15 cellular contexts compared by ENCODE assay signal in the genomic region with DNA sequence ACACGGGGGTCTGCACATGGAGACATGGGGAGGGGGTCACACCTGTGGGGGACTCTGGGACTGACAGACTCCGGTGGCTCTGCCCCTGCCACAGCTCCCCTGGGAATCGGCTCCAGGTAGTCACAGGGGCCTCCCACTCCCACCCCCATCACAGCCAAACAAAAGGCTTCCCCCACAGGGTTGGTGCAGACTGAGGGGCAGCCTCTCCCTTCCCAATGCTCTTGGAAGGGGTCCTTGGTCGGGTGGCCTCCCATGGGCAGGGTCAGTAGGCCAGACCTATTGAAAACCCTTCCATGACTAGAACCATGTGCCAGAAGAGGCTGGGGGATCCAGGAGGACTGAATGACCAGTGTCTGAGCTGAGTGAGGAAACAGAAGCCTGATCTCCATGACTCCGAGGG. TPM values are rescaled to one million over a fixed set of nuclear protein-coding genes. Genes with fewer than 3 reads are reported as not detected.
A peak's percentile ranks its signal among the peaks of the same experiment; 100 is the strongest.
DNase-seq lines count a peak whose midpoint lies in the region; ATAC-seq, FAIRE-seq and TF ChIP-seq lines count a peak whose summit lies in the region.
"Had no signal": no experiment of that assay in that cellular context is flagged by ENCODE, and none has a peak within 500 bp of the region (broad histone marks: within the 10 kb centered on the region; RNA-seq: fewer than 3 reads in every experiment).

No MANE protein-coding gene starts in this region.

- H3K36me3 Mint-ChIP-seq in activated CD4-positive, alpha-beta T cell treated with anti-CD3 and anti-CD28 coated beads, Interleukin-2, amount 10 ng/mL, durations not matched to agents 24 days and 14 days (ENCODE audit: low read depth): peaks cover 12% of the 10 kb centered on the region
- peaks cover 0 to 8% of the 10 kb centered on the region in 2 donors for H3K36me3 Mint-ChIP-seq in activated naive CD4-positive, alpha-beta T cell treated with anti-CD3 and anti-CD28 coated beads, Interleukin-2, amount 50 U/mL, for 72 hours

- H3K79me2 ChIP-seq in OCI-LY7 (ENCODE audit: insufficient read depth, low read depth, low read length): no peaks in the 10 kb centered on the region

- H3K4me3 ChIP-seq in OCI-LY7 (ENCODE audit: low read depth, low read length, poor library complexity, severe bottlenecking): no peak overlapping the region
- H3K4me3 ChIP-seq: pancreas, SJCRH30 had no signal

- DNase-seq in activated CD4-positive, alpha-beta T cell treated with anti-CD3 and anti-CD28 coated beads, Interleukin-2, amount 10 ng/mL, durations not matched to agents 24 days and 14 days: peak; percentile 60
- DNase-seq in activated CD4-positive, alpha-beta T cell treated with anti-CD3 and anti-CD28 coated beads for 48 hours: no peak
- no peak for DNase-seq in activated naive CD4-positive, alpha-beta T cell treated with anti-CD3 and anti-CD28 coated beads, Interleukin-2, amount 50 U/mL, for 72 hours (ENCODE audit: low spot score in 2 of 2)
- no peak for DNase-seq in substantia nigra (lab: John Stamatoyannopoulos, UW)
- DNase-seq in OCI-LY7 (ENCODE audit: low spot score): no peak
- DNase-seq in GM12892 (ENCODE audit: insufficient read length): no peak
- DNase-seq in stimulated activated CD4-positive, alpha-beta T cell treated with anti-CD3 and anti-CD28 coated beads, Interleukin-1b, Interleukin-23, amount 100 ng/mL, for 48 hours: no peak
- DNase-seq: NCI-H2171 treated with DMSO at 0.1 percent for 48 hours, pancreas, SJCRH30 had no signal

- POLR2A ChIA-PET in OCI-LY7 (lab: Charles Lee): interaction anchor here (1.2 to 2.8 kb wide), 7 partner anchors 10 to 54 kb away, joined by 3 to 16 read pairs (median 6); a partner anchor contains a TSS

- H3K27ac Mint-ChIP-seq in activated CD4-positive, alpha-beta T cell treated with anti-CD3 and anti-CD28 coated beads, Interleukin-2, amount 10 ng/mL, durations not matched to agents 24 days and 14 days: peak overlapping the region; percentile 97
- H3K27ac Mint-ChIP-seq in activated naive CD4-positive, alpha-beta T cell treated with anti-CD3 and anti-CD28 coated beads, Interleukin-2, amount 50 U/mL, for 72 hours: peak overlapping the region; percentile 91 to 97

- ATAC-seq in activated naive CD4-positive, alpha-beta T cell treated with anti-CD3 and anti-CD28 coated beads, Interleukin-2, amount 50 U/mL, for 72 hours: no peak

- H3K9me3 ChIP-seq in OCI-LY7 (ENCODE audit: low read length): no peaks in the 10 kb centered on the region
- H3K9me3 ChIP-seq: pancreas, SJCRH30 had no signal

- H2AFZ ChIP-seq in OCI-LY7 (ENCODE audit: low read length): no peak overlapping the region

- intact Hi-C loops in activated CD4-positive, alpha-beta T cell treated with anti-CD3 and anti-CD28 coated beads, Interleukin-2, amount 10 ng/mL, durations not matched to agents 24 days and 14 days (cut with micrococcal nuclease): no loop called here
- intact Hi-C loops in OCI-LY7 (cut with micrococcal nuclease; ENCODE audit: unreplicated experiment): no loop called here

- no peaks in the 10 kb centered on the region for H3K9me2 ChIP-seq in OCI-LY7 (ENCODE audit: insufficient read depth, low read length)

- CTCF ChIA-PET in OCI-LY7 (lab: Charles Lee; ENCODE audit: unreplicated experiment): interaction anchor here (0.9 to 1.1 kb wide), 2 partner anchors 16 to 87 kb away, joined by 3 read pairs; no protein-coding TSS in a partner anchor

- H3K4me2 ChIP-seq in OCI-LY7 (ENCODE audit: low read length): no peak overlapping the region; the same call in 1 of the 2 replicates

- peak overlapping the region; percentile 80 for H3K27ac ChIP-seq in layer of hippocampus (ENCODE audit: low read depth, low read length)
- H3K27ac ChIP-seq in substantia nigra (ENCODE audit: low read depth, low read length, poor library complexity, severe bottlenecking): peak overlapping the region; percentile 82
- H3K27ac ChIP-seq in OCI-LY7 (ENCODE audit: low read depth, low read length, poor library complexity, severe bottlenecking): no peak overlapping the region

- H3K4me1 ChIP-seq in OCI-LY7 (ENCODE audit: insufficient read depth, low read length, poor library complexity, severe bottlenecking): peaks cover 73% of the 10 kb centered on the region

- BruUV-seq in OCI-LY7 (replicated peaks; lab: Mats Ljungman, UMichigan): no TSS peak

- TF ChIP-seq POLR2A in GM12892 (IDR thresholded peaks at IDR 0.05; ENCODE audit: low read depth, low read length): no peak

- H3K4me3 Mint-ChIP-seq in activated CD4-positive, alpha-beta T cell treated with anti-CD3 and anti-CD28 coated beads, Interleukin-2, amount 10 ng/mL, durations not matched to agents 24 days and 14 days: peak overlapping the region; percentile 83

- FAIRE-seq in GM12892 (lab: Jason Lieb, UNC): no peak
- FAIRE-seq: A204.1, G401.6, GM19239, HTR-8/SVneo, pancreas had no signal

- peaks cover 84% of the 10 kb centered on the region for H3K4me1 Mint-ChIP-seq in activated CD4-positive, alpha-beta T cell treated with anti-CD3 and anti-CD28 coated beads, Interleukin-2, amount 10 ng/mL, durations not matched to agents 24 days and 14 days

- TF ChIP-seq CTCF in OCI-LY7 (conservative IDR thresholded peaks at IDR 0.05; ENCODE audit: low read length): no peak

- H3K27me3 ChIP-seq in layer of hippocampus (ENCODE audit: control insufficient read depth, insufficient read depth, low read length): no peaks in the 10 kb centered on the region
- H3K27me3 ChIP-seq: pancreas, SJCRH30 had no signal

- H3K27me3 Mint-ChIP-seq in activated CD4-positive, alpha-beta T cell treated with anti-CD3 and anti-CD28 coated beads, Interleukin-2, amount 10 ng/mL, durations not matched to agents 24 days and 14 days: no peaks in the 10 kb centered on the region

- no peaks in the 10 kb centered on the region for H3K9me3 Mint-ChIP-seq in activated CD4-positive, alpha-beta T cell treated with anti-CD3 and anti-CD28 coated beads, Interleukin-2, amount 10 ng/mL, durations not matched to agents 24 days and 14 days
- no peaks in the 10 kb centered on the region for H3K9me3 Mint-ChIP-seq in activated naive CD4-positive, alpha-beta T cell treated with anti-CD3 and anti-CD28 coated beads, Interleukin-2, amount 50 U/mL, for 72 hours

- no peaks in the 10 kb centered on the region for H3K36me3 ChIP-seq in OCI-LY7 (ENCODE audit: insufficient read depth, low read length)
- H3K36me3 ChIP-seq: SJCRH30 had no signal

- H4K20me1 ChIP-seq in OCI-LY7 (ENCODE audit: insufficient read depth, low read length): no peaks in the 10 kb centered on the region

RNA-seq across cellular contexts. Expression of a gene that starts 28.7 kb away (rescaled TPM):
- 5.8 and 6.7 TPM in 2 replicates for total RNA-seq in activated CD4-positive, alpha-beta T cell treated with anti-CD3 and anti-CD28 coated beads, Interleukin-2, amount 10 ng/mL, durations not matched to agents 24 days and 14 days
- 1 to 10 TPM; 2.7 to 9.1 TPM for total RNA-seq in activated naive CD4-positive, alpha-beta T cell treated with anti-CD3 and anti-CD28 coated beads, Interleukin-2, amount 50 U/mL, for 72 hours
- total RNA-seq in OCI-LY7 (2014; rRNA removed; shearing (Covaris generic)): 0.06 and 0.08 TPM in 2 replicates
- 1.9 and 2.4 TPM in 2 replicates for total RNA-seq in OCI-LY7 (2022)
- 4.1 TPM for polyA plus RNA-seq in GM12892 (2012; ENCODE audit: missing spikeins)

RNA-seq across cellular contexts. Expression of a gene that starts 31.1 kb away (rescaled TPM):
- 145 and 146 TPM in 2 replicates for total RNA-seq in activated CD4-positive, alpha-beta T cell treated with anti-CD3 and anti-CD28 coated beads, Interleukin-2, amount 10 ng/mL, durations not matched to agents 24 days and 14 days
- 100 to 1,000 TPM; 117 to 136 TPM for total RNA-seq in activated naive CD4-positive, alpha-beta T cell treated with anti-CD3 and anti-CD28 coated beads, Interleukin-2, amount 50 U/mL, for 72 hours
- 56.6 and 58.3 TPM in 2 replicates for total RNA-seq in OCI-LY7 (2014; rRNA removed; shearing (Covaris generic))
- total RNA-seq in OCI-LY7 (2022): 98.7 and 109 TPM in 2 replicates
- 81.1 TPM for polyA plus RNA-seq in GM12892 (2012; ENCODE audit: missing spikeins)

RNA-seq across cellular contexts. Expression of a gene that starts 45.0 kb away (rescaled TPM):
- total RNA-seq in activated CD4-positive, alpha-beta T cell treated with anti-CD3 and anti-CD28 coated beads, Interleukin-2, amount 10 ng/mL, durations not matched to agents 24 days and 14 days: 12.2 and 13.6 TPM in 2 replicates
- 10 to 100 TPM; 13.0 to 13.1 TPM for total RNA-seq in activated naive CD4-positive, alpha-beta T cell treated with anti-CD3 and anti-CD28 coated beads, Interleukin-2, amount 50 U/mL, for 72 hours
- total RNA-seq in OCI-LY7 (2014; rRNA removed; shearing (Covaris generic)): 3.8 and 8.5 TPM in 2 replicates
- total RNA-seq in OCI-LY7 (2022): 10.6 and 10.7 TPM in 2 replicates
- polyA plus RNA-seq in GM12892 (2012; ENCODE audit: missing spikeins): 1.0 TPM

RNA-seq across cellular contexts. Expression of a gene that starts 58.0 kb away (rescaled TPM):
- 0.51 and 0.95 TPM in 2 replicates for total RNA-seq in activated CD4-positive, alpha-beta T cell treated with anti-CD3 and anti-CD28 coated beads, Interleukin-2, amount 10 ng/mL, durations not matched to agents 24 days and 14 days
- 1 to 10 TPM in 1 of 2 donors, under 1 TPM in 1; 0.87 to 1.1 TPM for total RNA-seq in activated naive CD4-positive, alpha-beta T cell treated with anti-CD3 and anti-CD28 coated beads, Interleukin-2, amount 50 U/mL, for 72 hours
- 0.19 TPM in 1 of 2 replicates, not detected in the other for total RNA-seq in OCI-LY7 (2014; rRNA removed; shearing (Covaris generic))
- 0.91 TPM in 1 of 2 replicates, not detected in the other for total RNA-seq in OCI-LY7 (2022)
- not detected for polyA plus RNA-seq in GM12892 (2012; ENCODE audit: missing spikeins)
